Comparison of ENCODE assay signal across 14 cellular contexts in the genomic region with DNA sequence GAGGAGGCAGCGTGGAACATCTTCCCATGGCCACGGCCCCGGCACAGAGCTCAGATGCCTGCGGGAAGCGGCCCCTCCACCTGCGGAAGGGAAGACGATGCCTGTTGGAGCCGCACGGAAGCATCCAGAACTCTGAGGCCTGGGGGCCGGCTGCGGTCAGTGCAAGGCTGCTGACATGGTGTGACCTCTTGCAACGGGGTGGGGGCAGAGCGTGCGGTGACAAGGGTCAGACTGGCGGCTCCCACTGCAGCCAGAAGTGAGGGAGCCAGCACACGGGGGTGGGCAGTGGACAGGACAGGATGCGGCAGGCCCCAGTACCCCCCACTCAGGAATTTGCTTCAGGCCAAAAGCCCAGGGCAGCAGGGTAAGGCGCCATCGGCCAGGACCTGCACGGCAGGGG.
"Had no signal": no experiment of that assay in that cellular context is flagged by ENCODE, and none has a peak within 500 bp of the region (broad histone marks: within the 10 kb centered on the region; RNA-seq: fewer than 3 reads in every experiment).

No MANE protein-coding gene starts in this region.

- H3K4me3 ChIP-seq: adrenal gland, coronary artery, psoas muscle, SJCRH30 had no signal

- H3K27ac Mint-ChIP-seq: activated T-helper 2 cell treated with anti-CD3 and anti-CD28 coated beads, Interferon-gamma antibody, Interleukin-2, Interleukin-4, amounts not matched to agents 10 μg/mL and 5 μg/mL and 100 μg/mL, durations not matched to agents 14 hours and 24 hours and 36 hours had no signal

- H3K27me3 Mint-ChIP-seq: naive B cell had no signal

- H3K9me3 ChIP-seq: adrenal gland, psoas muscle, SJCRH30 had no signal

- H3K27me3 ChIP-seq: adrenal gland, SJCRH30 had no signal

- ATAC-seq: psoas muscle had no signal

- H3K27ac ChIP-seq: adrenal gland, coronary artery, psoas muscle, SJCRH30, VCaP had no signal

- H3K4me3 Mint-ChIP-seq: naive B cell had no signal

- H3K4me1 ChIP-seq: adrenal gland, psoas muscle, SJCRH30 had no signal

- H3K36me3 ChIP-seq: SJCRH30 had no signal

- DNase-seq: activated CD4-positive, alpha-beta T cell treated with anti-CD3 and anti-CD28 coated beads for 4 hours; activated naive CD4-positive, alpha-beta T cell treated with anti-CD3 and anti-CD28 coated beads, Interleukin-2, amount 50 U/mL, for 16 hours; central memory CD4-positive, alpha-beta T cell; effector CD4-positive, alpha-beta T cell; midbrain; naive B cell; SJCRH30; T1000; trophoblast cell had no signal
